ENCODE assay signal across 1 cellular context in the genomic region with DNA sequence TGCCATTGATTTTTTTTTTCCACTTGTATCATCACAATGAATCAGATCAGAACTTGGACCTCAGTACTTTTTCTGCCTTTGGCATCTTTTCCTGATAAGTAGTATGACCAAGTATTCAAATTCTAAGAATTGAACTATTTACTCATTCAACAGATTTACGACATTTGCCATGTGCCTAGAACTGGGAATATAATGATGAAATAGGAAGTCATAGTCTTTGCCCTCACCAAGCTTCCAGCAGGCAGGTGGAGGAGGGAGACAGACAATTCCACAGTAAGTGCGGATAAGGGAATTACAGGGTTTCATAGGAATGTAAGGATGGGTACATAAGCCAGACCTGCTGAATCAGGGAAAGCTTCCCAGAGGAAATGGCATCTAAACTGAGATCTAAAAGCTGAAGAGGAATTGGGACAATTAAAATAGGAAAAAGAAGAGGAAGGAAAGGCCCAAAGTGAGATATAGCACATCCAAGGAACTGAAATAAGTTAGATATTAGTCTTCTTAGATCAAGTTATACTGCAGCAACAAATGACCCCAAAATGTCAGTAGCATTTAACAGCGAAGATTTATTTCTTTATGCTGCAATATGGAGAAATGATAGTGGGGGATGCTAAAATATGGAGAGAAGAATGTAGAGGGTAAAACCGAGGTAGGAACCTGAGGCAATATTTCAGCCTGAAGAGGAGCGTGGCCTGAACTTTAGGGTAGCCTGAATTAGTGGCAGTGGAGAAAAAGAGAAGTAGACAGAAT.
TF ChIP-seq lines count a peak whose summit lies in the region.

No MANE protein-coding gene starts in this region.

TF ChIP-seq in K562, 482 proteins besides CTCF, POLR2A, EP300 and RAD21 (continued from another document and continues in another):
- TF ChIP-seq, protein P1, sequence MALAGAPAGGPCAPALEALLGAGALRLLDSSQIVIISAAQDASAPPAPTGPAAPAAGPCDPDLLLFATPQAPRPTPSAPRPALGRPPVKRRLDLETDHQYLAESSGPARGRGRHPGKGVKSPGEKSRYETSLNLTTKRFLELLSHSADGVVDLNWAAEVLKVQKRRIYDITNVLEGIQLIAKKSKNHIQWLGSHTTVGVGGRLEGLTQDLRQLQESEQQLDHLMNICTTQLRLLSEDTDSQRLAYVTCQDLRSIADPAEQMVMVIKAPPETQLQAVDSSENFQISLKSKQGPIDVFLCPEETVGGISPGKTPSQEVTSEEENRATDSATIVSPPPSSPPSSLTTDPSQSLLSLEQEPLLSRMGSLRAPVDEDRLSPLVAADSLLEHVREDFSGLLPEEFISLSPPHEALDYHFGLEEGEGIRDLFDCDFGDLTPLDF (CRISPR knock-in tag; IDR thresholded peaks at IDR 0.05): no peak
- TF ChIP-seq SIN3A (IDR thresholded peaks at IDR 0.05; ENCODE audit: borderline replicate concordance in 2 of 2, control insufficient read depth in 1 of 2, low read depth in 2 of 2, low read length in 2 of 2) (no peak), ZBTB17 (CRISPR knock-in tag; IDR thresholded peaks at IDR 0.05) (no peak), HCFC1 (IDR thresholded peaks at IDR 0.05; ENCODE audit: low read depth, low read length) (no peak), TCFL5 (CRISPR knock-in tag; conservative IDR thresholded peaks at IDR 0.05) (no peak), HIVEP1 (CRISPR knock-in tag; IDR thresholded peaks at IDR 0.05) (no peak), EP400 (IDR thresholded peaks at IDR 0.05) (peak; percentile 85), NFRKB (IDR thresholded peaks at IDR 0.05; ENCODE audit: low read depth) (peak; percentile 79; the same call in 1 of the 2 replicates), DMBX1 (CRISPR knock-in tag; IDR thresholded peaks at IDR 0.05; ENCODE audit: borderline replicate concordance) (peak; percentile 50; the same call in 1 of the 2 replicates), RCOR1 (IDR thresholded peaks at IDR 0.05; ENCODE audit: borderline replicate concordance in 1 of 2, low read depth in 2 of 2, low read length in 2 of 2) (0 out of 4 replicates have a peak, but pooled peaks of 1 of the 2 experiments have one; percentile 32), MAFK (IDR thresholded peaks at IDR 0.05; ENCODE audit: low read length) (no peak), ZFP36 (IDR thresholded peaks at IDR 0.05; ENCODE audit: low read depth, low read length, partially characterized antibody) (peak; percentile 5), ZNF436 (CRISPR knock-in tag; IDR thresholded peaks at IDR 0.05) (no peak), ZNF24 (IDR thresholded peaks at IDR 0.05) (peak; percentile 71), FOXJ3 (CRISPR knock-in tag; IDR thresholded peaks at IDR 0.05) (no peak), PRMT5 (CRISPR knock-in tag; IDR thresholded peaks at IDR 0.05) (no peak), NCOA6 (IDR thresholded peaks at IDR 0.05) (no peak), CEBPB (tag; IDR thresholded peaks at IDR 0.05) (0 out of 2 replicates have a peak, but pooled peaks have one; percentile 25), ZZZ3 (IDR thresholded peaks at IDR 0.05) (no peak), ZNF583 (CRISPR knock-in tag; IDR thresholded peaks at IDR 0.05) (no peak), ZNF174 (CRISPR knock-in tag; IDR thresholded peaks at IDR 0.05) (no peak), ZNF165 (CRISPR knock-in tag; IDR thresholded peaks at IDR 0.05; ENCODE audit: borderline replicate concordance) (no peak), SMAD1 (IDR thresholded peaks at IDR 0.05; ENCODE audit: low read depth, low read length, partially characterized antibody) (no peak), ETV1 (tag; conservative IDR thresholded peaks at IDR 0.05; ENCODE audit: low read depth) (peak; percentile 47), XRCC5 (IDR thresholded peaks at IDR 0.05; ENCODE audit: low read depth, low read length) (no peak), FOSL1 (tag; conservative IDR thresholded peaks at IDR 0.05) (no peak), MCM2 (IDR thresholded peaks at IDR 0.05; ENCODE audit: low read depth) (no peak), SMARCA4 (IDR thresholded peaks at IDR 0.05) (peak; percentile 39; the same call in 1 of the 2 replicates), L3MBTL2 (IDR thresholded peaks at IDR 0.05) (peak; percentile 78), ZBTB8A (IDR thresholded peaks at IDR 0.05; ENCODE audit: partially characterized antibody) (no peak)
- TF ChIP-seq, protein P2, sequence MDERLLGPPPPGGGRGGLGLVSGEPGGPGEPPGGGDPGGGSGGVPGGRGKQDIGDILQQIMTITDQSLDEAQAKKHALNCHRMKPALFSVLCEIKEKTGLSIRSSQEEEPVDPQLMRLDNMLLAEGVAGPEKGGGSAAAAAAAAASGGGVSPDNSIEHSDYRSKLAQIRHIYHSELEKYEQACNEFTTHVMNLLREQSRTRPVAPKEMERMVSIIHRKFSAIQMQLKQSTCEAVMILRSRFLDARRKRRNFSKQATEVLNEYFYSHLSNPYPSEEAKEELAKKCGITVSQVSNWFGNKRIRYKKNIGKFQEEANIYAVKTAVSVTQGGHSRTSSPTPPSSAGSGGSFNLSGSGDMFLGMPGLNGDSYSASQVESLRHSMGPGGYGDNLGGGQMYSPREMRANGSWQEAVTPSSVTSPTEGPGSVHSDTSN (CRISPR knock-in tag; IDR thresholded peaks at IDR 0.05; ENCODE audit: low read depth): no peak
- TF ChIP-seq, protein P2 (tag; conservative IDR thresholded peaks at IDR 0.05; ENCODE audit: low read depth): no peak; the same call in 1 of the 2 replicates
- TF ChIP-seq, protein P3, sequence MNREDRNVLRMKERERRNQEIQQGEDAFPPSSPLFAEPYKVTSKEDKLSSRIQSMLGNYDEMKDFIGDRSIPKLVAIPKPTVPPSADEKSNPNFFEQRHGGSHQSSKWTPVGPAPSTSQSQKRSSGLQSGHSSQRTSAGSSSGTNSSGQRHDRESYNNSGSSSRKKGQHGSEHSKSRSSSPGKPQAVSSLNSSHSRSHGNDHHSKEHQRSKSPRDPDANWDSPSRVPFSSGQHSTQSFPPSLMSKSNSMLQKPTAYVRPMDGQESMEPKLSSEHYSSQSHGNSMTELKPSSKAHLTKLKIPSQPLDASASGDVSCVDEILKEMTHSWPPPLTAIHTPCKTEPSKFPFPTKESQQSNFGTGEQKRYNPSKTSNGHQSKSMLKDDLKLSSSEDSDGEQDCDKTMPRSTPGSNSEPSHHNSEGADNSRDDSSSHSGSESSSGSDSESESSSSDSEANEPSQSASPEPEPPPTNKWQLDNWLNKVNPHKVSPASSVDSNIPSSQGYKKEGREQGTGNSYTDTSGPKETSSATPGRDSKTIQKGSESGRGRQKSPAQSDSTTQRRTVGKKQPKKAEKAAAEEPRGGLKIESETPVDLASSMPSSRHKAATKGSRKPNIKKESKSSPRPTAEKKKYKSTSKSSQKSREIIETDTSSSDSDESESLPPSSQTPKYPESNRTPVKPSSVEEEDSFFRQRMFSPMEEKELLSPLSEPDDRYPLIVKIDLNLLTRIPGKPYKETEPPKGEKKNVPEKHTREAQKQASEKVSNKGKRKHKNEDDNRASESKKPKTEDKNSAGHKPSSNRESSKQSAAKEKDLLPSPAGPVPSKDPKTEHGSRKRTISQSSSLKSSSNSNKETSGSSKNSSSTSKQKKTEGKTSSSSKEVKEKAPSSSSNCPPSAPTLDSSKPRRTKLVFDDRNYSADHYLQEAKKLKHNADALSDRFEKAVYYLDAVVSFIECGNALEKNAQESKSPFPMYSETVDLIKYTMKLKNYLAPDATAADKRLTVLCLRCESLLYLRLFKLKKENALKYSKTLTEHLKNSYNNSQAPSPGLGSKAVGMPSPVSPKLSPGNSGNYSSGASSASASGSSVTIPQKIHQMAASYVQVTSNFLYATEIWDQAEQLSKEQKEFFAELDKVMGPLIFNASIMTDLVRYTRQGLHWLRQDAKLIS (CRISPR knock-in tag; IDR thresholded peaks at IDR 0.05): no peak
- TF ChIP-seq, protein P4, sequence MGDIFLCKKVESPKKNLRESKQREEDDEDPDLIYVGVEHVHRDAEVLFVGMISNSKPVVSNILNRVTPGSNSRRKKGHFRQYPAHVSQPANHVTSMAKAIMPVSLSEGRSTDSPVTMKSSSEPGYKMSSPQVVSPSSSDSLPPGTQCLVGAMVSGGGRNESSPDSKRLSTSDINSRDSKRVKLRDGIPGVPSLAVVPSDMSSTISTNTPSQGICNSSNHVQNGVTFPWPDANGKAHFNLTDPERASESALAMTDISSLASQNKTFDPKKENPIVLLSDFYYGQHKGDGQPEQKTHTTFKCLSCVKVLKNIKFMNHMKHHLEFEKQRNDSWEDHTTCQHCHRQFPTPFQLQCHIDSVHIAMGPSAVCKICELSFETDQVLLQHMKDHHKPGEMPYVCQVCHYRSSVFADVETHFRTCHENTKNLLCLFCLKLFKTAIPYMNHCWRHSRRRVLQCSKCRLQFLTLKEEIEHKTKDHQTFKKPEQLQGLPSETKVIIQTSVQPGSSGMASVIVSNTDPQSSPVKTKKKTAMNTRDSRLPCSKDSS (IDR thresholded peaks at IDR 0.05; ENCODE audit: low read depth, partially characterized antibody): no peak
- TF ChIP-seq, protein P5, sequence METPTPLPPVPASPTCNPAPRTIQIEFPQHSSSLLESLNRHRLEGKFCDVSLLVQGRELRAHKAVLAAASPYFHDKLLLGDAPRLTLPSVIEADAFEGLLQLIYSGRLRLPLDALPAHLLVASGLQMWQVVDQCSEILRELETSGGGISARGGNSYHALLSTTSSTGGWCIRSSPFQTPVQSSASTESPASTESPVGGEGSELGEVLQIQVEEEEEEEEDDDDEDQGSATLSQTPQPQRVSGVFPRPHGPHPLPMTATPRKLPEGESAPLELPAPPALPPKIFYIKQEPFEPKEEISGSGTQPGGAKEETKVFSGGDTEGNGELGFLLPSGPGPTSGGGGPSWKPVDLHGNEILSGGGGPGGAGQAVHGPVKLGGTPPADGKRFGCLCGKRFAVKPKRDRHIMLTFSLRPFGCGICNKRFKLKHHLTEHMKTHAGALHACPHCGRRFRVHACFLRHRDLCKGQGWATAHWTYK (CRISPR knock-in tag; IDR thresholded peaks at IDR 0.05): no peak
- TF ChIP-seq, protein P6, sequence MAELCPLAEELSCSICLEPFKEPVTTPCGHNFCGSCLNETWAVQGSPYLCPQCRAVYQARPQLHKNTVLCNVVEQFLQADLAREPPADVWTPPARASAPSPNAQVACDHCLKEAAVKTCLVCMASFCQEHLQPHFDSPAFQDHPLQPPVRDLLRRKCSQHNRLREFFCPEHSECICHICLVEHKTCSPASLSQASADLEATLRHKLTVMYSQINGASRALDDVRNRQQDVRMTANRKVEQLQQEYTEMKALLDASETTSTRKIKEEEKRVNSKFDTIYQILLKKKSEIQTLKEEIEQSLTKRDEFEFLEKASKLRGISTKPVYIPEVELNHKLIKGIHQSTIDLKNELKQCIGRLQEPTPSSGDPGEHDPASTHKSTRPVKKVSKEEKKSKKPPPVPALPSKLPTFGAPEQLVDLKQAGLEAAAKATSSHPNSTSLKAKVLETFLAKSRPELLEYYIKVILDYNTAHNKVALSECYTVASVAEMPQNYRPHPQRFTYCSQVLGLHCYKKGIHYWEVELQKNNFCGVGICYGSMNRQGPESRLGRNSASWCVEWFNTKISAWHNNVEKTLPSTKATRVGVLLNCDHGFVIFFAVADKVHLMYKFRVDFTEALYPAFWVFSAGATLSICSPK (IDR thresholded peaks at IDR 0.05; ENCODE audit: borderline replicate concordance): no peak
- TF ChIP-seq, protein P7, sequence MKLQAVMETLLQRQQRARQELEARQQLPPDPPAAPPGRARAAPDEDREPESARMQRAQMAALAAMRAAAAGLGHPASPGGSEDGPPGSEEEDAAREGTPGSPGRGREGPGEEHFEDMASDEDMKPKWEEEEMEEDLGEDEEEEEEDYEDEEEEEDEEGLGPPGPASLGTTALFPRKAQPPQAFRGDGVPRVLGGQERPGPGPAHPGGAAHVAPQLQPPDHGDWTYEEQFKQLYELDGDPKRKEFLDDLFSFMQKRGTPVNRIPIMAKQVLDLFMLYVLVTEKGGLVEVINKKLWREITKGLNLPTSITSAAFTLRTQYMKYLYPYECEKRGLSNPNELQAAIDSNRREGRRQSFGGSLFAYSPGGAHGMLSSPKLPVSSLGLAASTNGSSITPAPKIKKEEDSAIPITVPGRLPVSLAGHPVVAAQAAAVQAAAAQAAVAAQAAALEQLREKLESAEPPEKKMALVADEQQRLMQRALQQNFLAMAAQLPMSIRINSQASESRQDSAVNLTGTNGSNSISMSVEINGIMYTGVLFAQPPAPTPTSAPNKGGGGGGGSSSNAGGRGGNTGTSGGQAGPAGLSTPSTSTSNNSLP (IDR thresholded peaks at IDR 0.05; ENCODE audit: borderline replicate concordance, low read depth, low read length): 0 out of 2 replicates have a peak, but pooled peaks have one; percentile 8
- TF ChIP-seq, protein P8, sequence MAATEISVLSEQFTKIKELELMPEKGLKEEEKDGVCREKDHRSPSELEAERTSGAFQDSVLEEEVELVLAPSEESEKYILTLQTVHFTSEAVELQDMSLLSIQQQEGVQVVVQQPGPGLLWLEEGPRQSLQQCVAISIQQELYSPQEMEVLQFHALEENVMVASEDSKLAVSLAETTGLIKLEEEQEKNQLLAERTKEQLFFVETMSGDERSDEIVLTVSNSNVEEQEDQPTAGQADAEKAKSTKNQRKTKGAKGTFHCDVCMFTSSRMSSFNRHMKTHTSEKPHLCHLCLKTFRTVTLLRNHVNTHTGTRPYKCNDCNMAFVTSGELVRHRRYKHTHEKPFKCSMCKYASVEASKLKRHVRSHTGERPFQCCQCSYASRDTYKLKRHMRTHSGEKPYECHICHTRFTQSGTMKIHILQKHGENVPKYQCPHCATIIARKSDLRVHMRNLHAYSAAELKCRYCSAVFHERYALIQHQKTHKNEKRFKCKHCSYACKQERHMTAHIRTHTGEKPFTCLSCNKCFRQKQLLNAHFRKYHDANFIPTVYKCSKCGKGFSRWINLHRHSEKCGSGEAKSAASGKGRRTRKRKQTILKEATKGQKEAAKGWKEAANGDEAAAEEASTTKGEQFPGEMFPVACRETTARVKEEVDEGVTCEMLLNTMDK (IDR thresholded peaks at IDR 0.05; ENCODE audit: borderline replicate concordance, insufficient read depth, low read depth, low read length, poor library complexity, severe bottlenecking): no peak
- TF ChIP-seq, protein P9, sequence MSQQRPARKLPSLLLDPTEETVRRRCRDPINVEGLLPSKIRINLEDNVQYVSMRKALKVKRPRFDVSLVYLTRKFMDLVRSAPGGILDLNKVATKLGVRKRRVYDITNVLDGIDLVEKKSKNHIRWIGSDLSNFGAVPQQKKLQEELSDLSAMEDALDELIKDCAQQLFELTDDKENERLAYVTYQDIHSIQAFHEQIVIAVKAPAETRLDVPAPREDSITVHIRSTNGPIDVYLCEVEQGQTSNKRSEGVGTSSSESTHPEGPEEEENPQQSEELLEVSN (IDR thresholded peaks at IDR 0.05; ENCODE audit: borderline replicate concordance in 1 of 2, extremely low read depth in 1 of 2, insufficient read depth in 1 of 2, insufficient read length in 1 of 2, low read depth in 1 of 2, low read length in 1 of 2, poor library complexity in 1 of 2, severe bottlenecking in 1 of 2): no peak
- TF ChIP-seq, protein P10, sequence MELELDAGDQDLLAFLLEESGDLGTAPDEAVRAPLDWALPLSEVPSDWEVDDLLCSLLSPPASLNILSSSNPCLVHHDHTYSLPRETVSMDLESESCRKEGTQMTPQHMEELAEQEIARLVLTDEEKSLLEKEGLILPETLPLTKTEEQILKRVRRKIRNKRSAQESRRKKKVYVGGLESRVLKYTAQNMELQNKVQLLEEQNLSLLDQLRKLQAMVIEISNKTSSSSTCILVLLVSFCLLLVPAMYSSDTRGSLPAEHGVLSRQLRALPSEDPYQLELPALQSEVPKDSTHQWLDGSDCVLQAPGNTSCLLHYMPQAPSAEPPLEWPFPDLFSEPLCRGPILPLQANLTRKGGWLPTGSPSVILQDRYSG (tag; conservative IDR thresholded peaks at IDR 0.05; ENCODE audit: low read depth): no peak
